13 cellular contexts compared by ENCODE assay signal in genomic region chr11:22433517-22433916, GRCh38.
"Had no signal": no experiment of that assay in that cellular context is flagged by ENCODE, and none has a peak within 500 bp of the region (broad histone marks: within the 10 kb centered on the region; RNA-seq: fewer than 3 reads in every experiment).

No MANE protein-coding gene starts in this region.

- H3K9me3 Mint-ChIP-seq: stimulated activated naive CD8-positive, alpha-beta T cell treated with anti-CD3 and anti-CD28 coated beads, Interleukin-15, amount 100 ng/mL, for 72 hours had no signal

- ATAC-seq: activated CD8-positive, alpha-beta T cell treated with anti-CD3 and anti-CD28 coated beads, Interleukin-2, amount 10 ng/mL, durations not matched to agents 7 days and 5 days; gastroesophageal sphincter; right lobe of liver; T-helper 17 cell; upper lobe of right lung had no signal

- DNase-seq: activated CD4-positive, alpha-beta T cell treated with anti-CD3 and anti-CD28 coated beads for 48 hours; activated CD8-positive, alpha-beta memory T cell treated with anti-CD3 and anti-CD28 coated beads, Interleukin-2, amount 50 U/mL, for 48 hours; activated CD8-positive, alpha-beta T cell treated with anti-CD3 and anti-CD28 coated beads, Interleukin-2, amount 10 ng/mL, durations not matched to agents 7 days and 5 days; activated naive CD8-positive, alpha-beta T cell treated with anti-CD3 and anti-CD28 coated beads for 36 hours; aorta; left ventricle myocardium superior; psoas muscle; right lobe of liver; stimulated activated naive CD8-positive, alpha-beta T cell treated with anti-CD3 and anti-CD28 coated beads, Interleukin-15, amount 100 ng/mL, for 72 hours; T-helper 17 cell; upper lobe of right lung had no signal

- H3K36me3 ChIP-seq: gastroesophageal sphincter, right lobe of liver, upper lobe of right lung had no signal

- H3K27ac Mint-ChIP-seq: activated CD8-positive, alpha-beta T cell treated with anti-CD3 and anti-CD28 coated beads, Interleukin-2, amount 10 ng/mL, durations not matched to agents 7 days and 5 days; activated naive CD8-positive, alpha-beta T cell treated with anti-CD3 and anti-CD28 coated beads for 36 hours; stimulated activated naive CD8-positive, alpha-beta T cell treated with anti-CD3 and anti-CD28 coated beads, Interleukin-15, amount 100 ng/mL, for 72 hours; T-helper 17 cell had no signal

- H3K4me3 Mint-ChIP-seq: activated CD8-positive, alpha-beta T cell treated with anti-CD3 and anti-CD28 coated beads, Interleukin-2, amount 10 ng/mL, durations not matched to agents 7 days and 5 days; nephron; T-helper 17 cell had no signal

- H3K27ac ChIP-seq: psoas muscle, right lobe of liver, upper lobe of right lung had no signal

- H3K9me3 ChIP-seq: psoas muscle, right lobe of liver, upper lobe of right lung had no signal

- H3K4me1 ChIP-seq: right lobe of liver, upper lobe of right lung had no signal

- H3K27me3 ChIP-seq: right lobe of liver had no signal

- H3K36me3 Mint-ChIP-seq: activated naive CD8-positive, alpha-beta T cell treated with anti-CD3 and anti-CD28 coated beads for 36 hours had no signal
